1 cellular context compared by ENCODE assay signal in the genomic region with DNA sequence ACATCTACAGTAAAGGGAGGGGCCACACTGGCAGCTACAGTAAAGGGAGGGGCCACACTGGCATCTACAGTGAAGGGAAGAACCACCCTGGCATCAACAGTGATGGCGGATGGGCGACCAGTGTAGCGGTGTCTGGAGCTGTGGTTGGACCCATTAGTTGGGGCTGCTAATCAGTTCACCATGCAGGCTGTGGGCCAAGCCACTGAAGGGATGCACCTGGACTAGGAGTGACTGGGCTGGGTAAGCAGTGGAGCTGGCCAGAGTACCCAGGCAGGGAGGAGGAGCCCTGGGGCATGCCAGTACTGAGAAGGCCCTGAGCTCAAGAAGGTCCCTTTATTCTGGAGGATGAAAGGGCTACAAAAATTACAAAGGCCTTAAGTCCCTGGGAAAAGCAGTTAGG.
TF ChIP-seq lines count a peak whose summit lies in the region.

No MANE protein-coding gene starts in this region.

TF ChIP-seq in K562, 482 proteins besides CTCF, POLR2A, EP300 and RAD21 (continued from another document):
- TF ChIP-seq, protein P1, sequence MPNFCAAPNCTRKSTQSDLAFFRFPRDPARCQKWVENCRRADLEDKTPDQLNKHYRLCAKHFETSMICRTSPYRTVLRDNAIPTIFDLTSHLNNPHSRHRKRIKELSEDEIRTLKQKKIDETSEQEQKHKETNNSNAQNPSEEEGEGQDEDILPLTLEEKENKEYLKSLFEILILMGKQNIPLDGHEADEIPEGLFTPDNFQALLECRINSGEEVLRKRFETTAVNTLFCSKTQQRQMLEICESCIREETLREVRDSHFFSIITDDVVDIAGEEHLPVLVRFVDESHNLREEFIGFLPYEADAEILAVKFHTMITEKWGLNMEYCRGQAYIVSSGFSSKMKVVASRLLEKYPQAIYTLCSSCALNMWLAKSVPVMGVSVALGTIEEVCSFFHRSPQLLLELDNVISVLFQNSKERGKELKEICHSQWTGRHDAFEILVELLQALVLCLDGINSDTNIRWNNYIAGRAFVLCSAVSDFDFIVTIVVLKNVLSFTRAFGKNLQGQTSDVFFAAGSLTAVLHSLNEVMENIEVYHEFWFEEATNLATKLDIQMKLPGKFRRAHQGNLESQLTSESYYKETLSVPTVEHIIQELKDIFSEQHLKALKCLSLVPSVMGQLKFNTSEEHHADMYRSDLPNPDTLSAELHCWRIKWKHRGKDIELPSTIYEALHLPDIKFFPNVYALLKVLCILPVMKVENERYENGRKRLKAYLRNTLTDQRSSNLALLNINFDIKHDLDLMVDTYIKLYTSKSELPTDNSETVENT (CRISPR knock-in tag; IDR thresholded peaks at IDR 0.05), result 0 out of 2 replicates have a peak, but pooled peaks have one; percentile 53
- 0 out of 2 replicates have a peak, but pooled peaks have one; percentile 26 for TF ChIP-seq CHCHD3 (CRISPR knock-in tag; IDR thresholded peaks at IDR 0.05)
